In the genomic region with DNA sequence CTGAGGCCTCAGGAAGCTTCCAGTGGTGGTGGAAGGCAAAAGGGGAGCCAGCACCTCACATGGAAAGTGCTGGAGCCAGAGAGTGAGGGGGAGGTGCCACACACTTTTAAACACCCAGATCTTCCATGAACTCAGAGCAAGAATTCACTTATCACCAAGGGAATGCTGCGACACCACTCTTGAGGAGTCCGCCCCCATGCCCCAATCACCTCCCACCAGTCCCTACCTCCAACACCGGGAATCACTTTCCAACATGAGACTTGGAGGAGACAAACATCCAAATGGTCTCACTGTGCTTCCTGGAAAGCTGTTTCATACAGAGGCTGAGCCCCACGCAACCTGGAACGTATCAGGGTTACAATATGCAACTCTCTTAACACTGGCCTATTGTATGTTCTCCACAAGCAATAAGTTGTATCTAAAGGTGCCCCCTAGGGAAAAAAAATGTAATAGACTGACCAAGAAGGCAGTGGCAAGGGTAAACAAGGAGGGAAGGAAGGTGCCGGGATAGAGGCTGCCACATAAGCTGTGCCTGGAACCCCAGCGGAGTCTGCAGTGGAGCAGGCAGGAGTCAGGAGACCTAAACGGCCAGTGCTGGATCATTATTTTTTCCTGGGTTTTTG, we compare ENCODE assay signal across 1 cellular context.
TF ChIP-seq lines count a peak whose summit lies in the region.

No MANE protein-coding gene starts in this region.

TF ChIP-seq in endothelial cell of umbilical vein, 7 proteins besides CTCF, POLR2A, EP300 and RAD21:
- TF ChIP-seq EZH2 (IDR thresholded peaks at IDR 0.05; ENCODE audit: borderline replicate concordance, low read depth, low read length, severe bottlenecking) (no peak), JUN (IDR thresholded peaks at IDR 0.05; ENCODE audit: borderline replicate concordance, insufficient read depth, insufficient read length, low read depth) (no peak)
